In the genomic region with DNA sequence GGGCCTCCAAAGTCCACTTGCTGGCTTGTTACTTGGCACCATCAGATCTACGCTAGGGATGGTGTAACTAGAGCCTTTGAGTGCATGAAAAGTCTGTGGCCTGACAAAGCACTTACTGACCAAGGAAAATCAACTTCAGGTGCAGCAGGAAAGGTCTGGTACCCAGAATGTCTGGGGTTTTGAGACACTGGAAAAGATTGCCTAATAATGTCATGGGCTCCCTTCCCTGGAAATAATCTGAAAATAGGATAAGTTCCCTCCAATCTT, we compare ENCODE assay signal across 8 cellular contexts.
DNase-seq lines count a peak whose midpoint lies in the region; ATAC-seq and TF ChIP-seq lines count a peak whose summit lies in the region.

No MANE protein-coding gene starts in this region.

- no peaks in the 10 kb centered on the region for H3K36me3 Mint-ChIP-seq in activated T-cell treated with anti-CD3 and anti-CD28 coated beads, Interleukin-2, amount 50 U/mL, for 24 hours (ENCODE audit: low read depth)
- no peaks in the 10 kb centered on the region for H3K36me3 Mint-ChIP-seq in activated CD8-positive, alpha-beta T cell treated with anti-CD3 and anti-CD28 coated beads, Interleukin-2, amount 10 ng/mL, durations not matched to agents 7 days and 5 days (ENCODE audit: low read depth)

- DNase-seq in activated T-cell treated with anti-CD3 and anti-CD28 coated beads, Interleukin-2, amount 50 U/mL, for 24 hours, result peak; percentile 38
- DNase-seq in activated T-cell treated with anti-CD3 and anti-CD28 coated beads for 4 hours, result no peak
- no peak for DNase-seq in activated CD8-positive, alpha-beta T cell treated with anti-CD3 and anti-CD28 coated beads, Interleukin-2, amount 10 ng/mL, durations not matched to agents 7 days and 5 days
- no peak for DNase-seq in lower lobe of right lung
- DNase-seq in NCI-H2029 (lab: John Stamatoyannopoulos, UW), result no peak
- DNase-seq in NCI-H82 (lab: John Stamatoyannopoulos, UW), result no peak
- DNase-seq in activated CD4-positive, alpha-beta T cell treated with anti-CD3 and anti-CD28 coated beads, Interleukin-2, amount 50 U/mL, for 48 hours, result no peak

- intact Hi-C loops in lower lobe of right lung (cut with DNase I), result no loop called here

- H3K27me3 ChIP-seq in lower lobe of right lung (ENCODE audit: low read depth) (no peaks in the 10 kb centered on the region), thymus (ENCODE audit: control insufficient read depth, insufficient read depth) (no peaks in the 10 kb centered on the region)

- no peak overlapping the region for H3K4me3 Mint-ChIP-seq in activated T-cell treated with anti-CD3 and anti-CD28 coated beads, Interleukin-2, amount 50 U/mL, for 24 hours
- H3K4me3 Mint-ChIP-seq in activated CD8-positive, alpha-beta T cell treated with anti-CD3 and anti-CD28 coated beads, Interleukin-2, amount 10 ng/mL, durations not matched to agents 7 days and 5 days, result no peak overlapping the region

- TF ChIP-seq CTCF in lower lobe of right lung (IDR thresholded peaks at IDR 0.05), result no peak

- no peaks in the 10 kb centered on the region for H3K27me3 Mint-ChIP-seq in activated T-cell treated with anti-CD3 and anti-CD28 coated beads, Interleukin-2, amount 50 U/mL, for 24 hours
- peaks cover 6% of the 10 kb centered on the region for H3K27me3 Mint-ChIP-seq in activated CD8-positive, alpha-beta T cell treated with anti-CD3 and anti-CD28 coated beads, Interleukin-2, amount 10 ng/mL, durations not matched to agents 7 days and 5 days (ENCODE audit: low read depth)

- H3K4me3 ChIP-seq in lower lobe of right lung, result no peak overlapping the region
- no peak overlapping the region for H3K4me3 ChIP-seq in thymus (ENCODE audit: low read length)

- H3K4me1 Mint-ChIP-seq in activated T-cell treated with anti-CD3 and anti-CD28 coated beads, Interleukin-2, amount 50 U/mL, for 24 hours (ENCODE audit: low read depth), result peaks cover 66% of the 10 kb centered on the region
- H3K4me1 Mint-ChIP-seq in activated CD8-positive, alpha-beta T cell treated with anti-CD3 and anti-CD28 coated beads, Interleukin-2, amount 10 ng/mL, durations not matched to agents 7 days and 5 days (ENCODE audit: low read depth), result peaks cover 55% of the 10 kb centered on the region

- peaks cover 47% of the 10 kb centered on the region for H3K4me1 ChIP-seq in lower lobe of right lung
- H3K4me1 ChIP-seq in thymus (ENCODE audit: control insufficient read depth, insufficient read depth, low read length), result peaks cover 24% of the 10 kb centered on the region

- H3K27ac ChIP-seq in lower lobe of right lung, result peak overlapping the region; percentile 8
- peak overlapping the region; percentile 91 for H3K27ac ChIP-seq in thymus (ENCODE audit: low read depth)

- peak overlapping the region; percentile 93 for H3K27ac Mint-ChIP-seq in activated T-cell treated with anti-CD3 and anti-CD28 coated beads, Interleukin-2, amount 50 U/mL, for 24 hours
- H3K27ac Mint-ChIP-seq in activated CD8-positive, alpha-beta T cell treated with anti-CD3 and anti-CD28 coated beads, Interleukin-2, amount 10 ng/mL, durations not matched to agents 7 days and 5 days, result peak overlapping the region; percentile 88

- CTCF ChIA-PET in activated CD8-positive, alpha-beta T cell treated with anti-CD3 and anti-CD28 coated beads, Interleukin-2, amount 10 ng/mL, durations not matched to agents 7 days and 5 days (lab: Charles Lee), result interaction anchor here (0.9 to 2.2 kb wide), 10 partner anchors 9 to 434 kb away, joined by 3 to 13 read pairs (median 6); no protein-coding TSS in a partner anchor

- ATAC-seq in activated CD8-positive, alpha-beta T cell treated with anti-CD3 and anti-CD28 coated beads, Interleukin-2, amount 10 ng/mL, durations not matched to agents 7 days and 5 days, result no peak
- no peak for ATAC-seq in lower lobe of right lung

- WGBS in thymus, result 95% methylated on average over 1 of the region's 1 CpG

- POLR2A ChIA-PET in activated CD8-positive, alpha-beta T cell treated with anti-CD3 and anti-CD28 coated beads, Interleukin-2, amount 10 ng/mL, durations not matched to agents 7 days and 5 days (lab: Charles Lee), result interaction anchor here (1.7 to 2.5 kb wide), 4 partner anchors 94 to 130 kb away, joined by 8 to 26 read pairs (median 11); no protein-coding TSS in a partner anchor

- no peaks in the 10 kb centered on the region for H3K9me3 ChIP-seq in lower lobe of right lung
- no peaks in the 10 kb centered on the region for H3K9me3 ChIP-seq in thymus (ENCODE audit: control insufficient read depth)

- H3K36me3 ChIP-seq in lower lobe of right lung (no peaks in the 10 kb centered on the region), thymus (ENCODE audit: control insufficient read depth, insufficient read depth) (no peaks in the 10 kb centered on the region)

- H3K9me3 Mint-ChIP-seq in activated T-cell treated with anti-CD3 and anti-CD28 coated beads, Interleukin-2, amount 50 U/mL, for 24 hours, result no peaks in the 10 kb centered on the region
- no peaks in the 10 kb centered on the region for H3K9me3 Mint-ChIP-seq in activated CD8-positive, alpha-beta T cell treated with anti-CD3 and anti-CD28 coated beads, Interleukin-2, amount 10 ng/mL, durations not matched to agents 7 days and 5 days (ENCODE audit: insufficient read depth)
